ENCODE assay signal across 20 cellular contexts in the genomic region with DNA sequence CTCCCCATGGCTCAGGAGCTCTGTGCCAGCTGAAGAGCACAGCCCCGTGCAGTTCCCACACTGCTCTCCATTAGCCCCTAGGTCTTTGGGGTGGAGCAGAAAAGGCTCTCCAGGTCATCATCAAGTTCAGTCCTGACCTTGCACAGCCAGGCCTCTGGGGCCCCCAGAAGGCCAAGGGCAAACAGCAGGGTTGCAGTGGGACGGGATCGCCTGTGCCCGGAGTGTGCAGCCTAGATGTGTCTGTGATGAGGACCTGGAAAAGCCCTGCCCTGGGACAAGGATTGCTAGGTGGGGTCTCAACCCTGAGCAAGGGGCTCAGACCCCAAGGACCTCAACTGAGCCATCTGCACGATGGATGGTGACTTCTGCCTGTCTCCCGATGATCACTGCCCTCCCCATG. TPM values are rescaled to one million over a fixed set of nuclear protein-coding genes. Genes with fewer than 3 reads are reported as not detected.
DNase-seq lines count a peak whose midpoint lies in the region; ATAC-seq, FAIRE-seq and TF ChIP-seq lines count a peak whose summit lies in the region.
"Had no signal": no experiment of that assay in that cellular context is flagged by ENCODE, and none has a peak within 500 bp of the region (broad histone marks: within the 10 kb centered on the region; RNA-seq: fewer than 3 reads in every experiment).

No MANE protein-coding gene starts in this region.

- no peak for TF ChIP-seq CTCF in liver (IDR thresholded peaks at IDR 0.05; ENCODE audit: low read depth, low read length, missing input control)
- no peak for TF ChIP-seq CTCF in HepG2 (CRISPR knock-in tag; IDR thresholded peaks at IDR 0.05)
- no peak for TF ChIP-seq CTCF in left lung (IDR thresholded peaks at IDR 0.05)
- no peak for TF ChIP-seq CTCF in sigmoid colon (IDR thresholded peaks at IDR 0.05)
- no peak for TF ChIP-seq CTCF in vagina (IDR thresholded peaks at IDR 0.05)

- no peaks in the 10 kb centered on the region for H3K4me1 Mint-ChIP-seq in T-helper 17 cell
- H3K4me1 Mint-ChIP-seq in activated T-helper 1 cell treated with anti-CD3 and anti-CD28 coated beads, Interleukin-12 subunit alpha, Interleukin-12 subunit beta, Interleukin-2, Interleukin-4 antibody, amounts not matched to agents 30 ng/mL and 10 ng/mL and 1 ng/mL, durations not matched to agents 14 hours and 24 hours and 36 hours (ENCODE audit: low read depth): no peaks in the 10 kb centered on the region
- H3K4me1 Mint-ChIP-seq: activated CD4-positive, alpha-beta T cell treated with anti-CD3 and anti-CD28 coated beads, Interleukin-2, amount 10 ng/mL, durations not matched to agents 7 days and 5 days; activated naive CD8-positive, alpha-beta T cell treated with anti-CD3 and anti-CD28 coated beads for 36 hours had no signal

- H3K9ac ChIP-seq in liver (ENCODE audit: low read depth in 1 of 2, low read length in 2 of 2) (peak overlapping the region in 1 of 2 donors; percentile 14), HepG2 (ENCODE audit: insufficient read depth, low read depth, low read length) (no peak overlapping the region)

- H3K79me2 ChIP-seq in HepG2 (ENCODE audit: insufficient read depth, low read length): no peaks in the 10 kb centered on the region

- no peak overlapping the region for H3K4me3 Mint-ChIP-seq in T-helper 17 cell
- no peak overlapping the region for H3K4me3 Mint-ChIP-seq in activated T-helper 1 cell treated with anti-CD3 and anti-CD28 coated beads, Interleukin-12 subunit alpha, Interleukin-12 subunit beta, Interleukin-2, Interleukin-4 antibody, amounts not matched to agents 30 ng/mL and 10 ng/mL and 1 ng/mL, durations not matched to agents 14 hours and 24 hours and 36 hours
- H3K4me3 Mint-ChIP-seq: activated CD4-positive, alpha-beta T cell treated with anti-CD3 and anti-CD28 coated beads, Interleukin-2, amount 10 ng/mL, durations not matched to agents 7 days and 5 days; activated naive CD8-positive, alpha-beta T cell treated with anti-CD3 and anti-CD28 coated beads for 36 hours had no signal

- H3K36me3 ChIP-seq in liver (ENCODE audit: control insufficient read depth in 4 of 4, insufficient read depth in 3 of 4, low read depth in 1 of 4, low read length in 3 of 4) (no peaks in the 10 kb centered on the region), HepG2 (replicated peaks in 1 of 2; ENCODE audit: control insufficient read depth in 1 of 2, insufficient read depth in 2 of 2, low read length in 2 of 2) (no peaks in the 10 kb centered on the region), left lung (no peaks in the 10 kb centered on the region), sigmoid colon (no peaks in the 10 kb centered on the region), vagina (no peaks in the 10 kb centered on the region)
- H3K36me3 ChIP-seq: SJCRH30 had no signal

- H3K4me2 ChIP-seq in HepG2 (ENCODE audit: low read depth, low read length): no peak overlapping the region

- H3K27ac ChIP-seq in liver (ENCODE audit: low read depth in 1 of 2, low read length in 2 of 2) (peak overlapping the region; percentile 59 to 67), HepG2 (ENCODE audit: extremely low read length, insufficient read depth, low read length) (no peak overlapping the region), left lung (peak overlapping the region; percentile 75 to 79), sigmoid colon (peak overlapping the region; percentile 70 to 83 (median 79)), vagina (peak overlapping the region; percentile 75)
- H3K27ac ChIP-seq: SJCRH30 had no signal

- H3K36me3 Mint-ChIP-seq in T-helper 17 cell (ENCODE audit: low read depth): peaks cover 4% of the 10 kb centered on the region
- H3K36me3 Mint-ChIP-seq in activated T-helper 1 cell treated with anti-CD3 and anti-CD28 coated beads, Interleukin-12 subunit alpha, Interleukin-12 subunit beta, Interleukin-2, Interleukin-4 antibody, amounts not matched to agents 30 ng/mL and 10 ng/mL and 1 ng/mL, durations not matched to agents 14 hours and 24 hours and 36 hours (ENCODE audit: low read depth): no peaks in the 10 kb centered on the region
- H3K36me3 Mint-ChIP-seq: activated naive CD8-positive, alpha-beta T cell treated with anti-CD3 and anti-CD28 coated beads for 36 hours had no signal

- TF ChIP-seq POLR2A in HepG2 (IDR thresholded peaks at IDR 0.05; ENCODE audit: insufficient read depth in 1 of 2, low read depth in 2 of 2, low read length in 2 of 2) (no peak), sigmoid colon (IDR thresholded peaks at IDR 0.05) (no peak), vagina (IDR thresholded peaks at IDR 0.05) (no peak)

- BruUV-seq in HepG2 (replicated peaks; lab: Mats Ljungman, UMichigan): no TSS peak

- no peak overlapping the region for H2AFZ ChIP-seq in HepG2 (ENCODE audit: low read length)

- no peak overlapping the region for H3K27ac Mint-ChIP-seq in T-helper 17 cell
- H3K27ac Mint-ChIP-seq in activated T-helper 1 cell treated with anti-CD3 and anti-CD28 coated beads, Interleukin-12 subunit alpha, Interleukin-12 subunit beta, Interleukin-2, Interleukin-4 antibody, amounts not matched to agents 30 ng/mL and 10 ng/mL and 1 ng/mL, durations not matched to agents 14 hours and 24 hours and 36 hours: no peak overlapping the region
- H3K27ac Mint-ChIP-seq: activated CD4-positive, alpha-beta T cell treated with anti-CD3 and anti-CD28 coated beads, Interleukin-2, amount 10 ng/mL, durations not matched to agents 7 days and 5 days; activated naive CD8-positive, alpha-beta T cell treated with anti-CD3 and anti-CD28 coated beads for 36 hours had no signal

- no peak for FAIRE-seq in HepG2 (lab: Jason Lieb, UNC)
- FAIRE-seq: GM12878 had no signal

- CTCF ChIA-PET in HepG2 (lab: Yijun Ruan, JAX; ENCODE audit: low intra/inter-chr PET ratio, low total read pairs): no interaction called here

- no peaks in the 10 kb centered on the region for H4K20me1 ChIP-seq in HepG2 (ENCODE audit: insufficient read depth, low read length)

- no peak for DNase-seq in HepG2 (ENCODE audit: low spot score)
- DNase-seq in left lung: no peak
- no peak for DNase-seq in sigmoid colon
- no peak for DNase-seq in vagina (ENCODE audit: extremely low spot score in 2 of 2)
- DNase-seq in T-helper 17 cell: no peak
- DNase-seq in activated T-helper 1 cell treated with anti-CD3 and anti-CD28 coated beads, Interleukin-12 subunit alpha, Interleukin-12 subunit beta, Interleukin-2, Interleukin-4 antibody, amounts not matched to agents 30 ng/mL and 10 ng/mL and 1 ng/mL, durations not matched to agents 14 hours and 24 hours and 36 hours (ENCODE audit: low spot score): no peak
- DNase-seq in dermis blood vessel endothelial cell: no peak
- DNase-seq: activated CD4-positive, alpha-beta T cell treated with anti-CD3 and anti-CD28 coated beads, Interleukin-2, amount 10 ng/mL, durations not matched to agents 7 days and 5 days; activated naive CD8-positive, alpha-beta T cell treated with anti-CD3 and anti-CD28 coated beads for 36 hours; Caco-2; cerebellar nuclear complex; GOT3; NCI-H1694 treated with DMSO at 0.1 percent for 48 hours; retina; stimulated activated CD4-positive, alpha-beta T cell treated with anti-CD3 and anti-CD28 coated beads, Interleukin-4, amount 100 ng/mL, for 1 hour; stimulated activated CD8-positive, alpha-beta memory T cell treated with anti-CD3 and anti-CD28 coated beads, Interleukin-4, amount 100 ng/mL, for 48 hours had no signal

- WGBS in liver: 84% methylated on average over 6 of the region's 6 CpGs
- WGBS in HepG2 (ENCODE audit: low lambda C conversion rate): no CpG with 5 or more reads among the region's 6 CpGs
- WGBS in sigmoid colon, 2 donors: 84 to 93% methylated on average over 6 of the region's 6 CpGs

- H3K9me3 ChIP-seq in liver (ENCODE audit: control insufficient read depth in 4 of 4, low read length in 3 of 4) (no peaks in the 10 kb centered on the region), HepG2 (ENCODE audit: low read length) (no peaks in the 10 kb centered on the region), left lung (no peaks in the 10 kb centered on the region), sigmoid colon (no peaks in the 10 kb centered on the region), vagina (no peaks in the 10 kb centered on the region), T-helper 17 cell (ENCODE audit: control insufficient read depth, low read length, poor library complexity, severe bottlenecking) (no peaks in the 10 kb centered on the region)
- H3K9me3 ChIP-seq: Caco-2 had no signal

- POLR2A ChIA-PET in HepG2 (lab: Yijun Ruan, JAX): no interaction called here

- ATAC-seq in HepG2 (no peak), left lung (no peak), T-helper 17 cell (no peak)
- ATAC-seq: GM12878 had no signal

- H3K9me3 Mint-ChIP-seq in activated T-helper 1 cell treated with anti-CD3 and anti-CD28 coated beads, Interleukin-12 subunit alpha, Interleukin-12 subunit beta, Interleukin-2, Interleukin-4 antibody, amounts not matched to agents 30 ng/mL and 10 ng/mL and 1 ng/mL, durations not matched to agents 14 hours and 24 hours and 36 hours: no peaks in the 10 kb centered on the region
- H3K9me3 Mint-ChIP-seq: activated CD4-positive, alpha-beta T cell treated with anti-CD3 and anti-CD28 coated beads, Interleukin-2, amount 10 ng/mL, durations not matched to agents 7 days and 5 days; activated naive CD8-positive, alpha-beta T cell treated with anti-CD3 and anti-CD28 coated beads for 36 hours had no signal

- H3K27me3 ChIP-seq in liver (ENCODE audit: control insufficient read depth in 4 of 4, insufficient read depth in 4 of 4, low read length in 3 of 4) (no peaks in the 10 kb centered on the region), HepG2 (ENCODE audit: control insufficient read depth in 1 of 2, insufficient read depth in 2 of 2, low read length in 2 of 2) (no peaks in the 10 kb centered on the region), left lung (no peaks in the 10 kb centered on the region), sigmoid colon (no peaks in the 10 kb centered on the region), vagina (no peaks in the 10 kb centered on the region)
- H3K27me3 ChIP-seq: SJCRH30 had no signal

- H3K4me1 ChIP-seq in liver (ENCODE audit: control insufficient read depth in 4 of 4, insufficient read depth in 4 of 4, low read length in 3 of 4) (peaks cover 0 to 5% (median 0%) of the 10 kb centered on the region in 4 donors), HepG2 (ENCODE audit: insufficient read depth, low read length) (peaks cover 12% of the 10 kb centered on the region), left lung (peaks cover 8 to 30% of the 10 kb centered on the region in 2 donors), sigmoid colon (peaks cover 0 to 62% (median 52%) of the 10 kb centered on the region in 4 donors), vagina (peaks cover 54% of the 10 kb centered on the region)

- no peak for TF ChIP-seq EP300 in HepG2 (IDR thresholded peaks at IDR 0.05; ENCODE audit: low read depth in 2 of 2, low read length in 2 of 2)
- TF ChIP-seq EP300 in HepG2 (CRISPR knock-in tag; IDR thresholded peaks at IDR 0.05; ENCODE audit: borderline replicate concordance): no peak
- TF ChIP-seq EP300 in sigmoid colon (IDR thresholded peaks at IDR 0.05): no peak

- TF ChIP-seq RAD21 in liver (IDR thresholded peaks at IDR 0.05): no peak
- no peak for TF ChIP-seq RAD21 in HepG2 (CRISPR knock-in tag; IDR thresholded peaks at IDR 0.05)

- H3K4me3 ChIP-seq in liver (ENCODE audit: low read depth in 1 of 3, low read length in 3 of 3) (peak overlapping the region in 2 of 3 donors; percentile 15 to 31), HepG2 (replicated peaks in 1 of 3; ENCODE audit: insufficient read depth in 1 of 3, low read depth in 2 of 3, low read length in 3 of 3) (no peak overlapping the region), left lung (peak overlapping the region; percentile 29 to 43), sigmoid colon (peak overlapping the region in 3 of 4 donors; percentile 20 to 44 (median 32)), vagina (peak overlapping the region; percentile 27 to 28)
- H3K4me3 ChIP-seq: GM12878, SJCRH30 had no signal

- in situ Hi-C loops in HepG2 (cut with HindIII; ENCODE audit: extremely low pct_ligation_motif_present, low pct_unique_long_range_greater_than_20kb): no loop called here

- intact Hi-C loops in HepG2 (cut with micrococcal nuclease; ENCODE audit: unreplicated experiment) (no loop called here), left lung (cut with DNase I) (no loop called here), sigmoid colon (cut with DNase I) (no loop called here), vagina (cut with DNase I) (no loop called here)
- intact Hi-C loops in activated T-helper 1 cell treated with anti-CD3 and anti-CD28 coated beads, Interleukin-12 subunit alpha, Interleukin-12 subunit beta, Interleukin-2, Interleukin-4 antibody, amounts not matched to agents 30 ng/mL and 10 ng/mL and 1 ng/mL, durations not matched to agents 14 hours and 24 hours and 36 hours (cut with micrococcal nuclease): no loop called here

- peaks cover under 1% of the 10 kb centered on the region for H3K27me3 Mint-ChIP-seq in T-helper 17 cell
- peaks cover 2% of the 10 kb centered on the region for H3K27me3 Mint-ChIP-seq in activated T-helper 1 cell treated with anti-CD3 and anti-CD28 coated beads, Interleukin-12 subunit alpha, Interleukin-12 subunit beta, Interleukin-2, Interleukin-4 antibody, amounts not matched to agents 30 ng/mL and 10 ng/mL and 1 ng/mL, durations not matched to agents 14 hours and 24 hours and 36 hours (ENCODE audit: insufficient read depth)
- H3K27me3 Mint-ChIP-seq: activated naive CD8-positive, alpha-beta T cell treated with anti-CD3 and anti-CD28 coated beads for 36 hours had no signal

RNA-seq across cellular contexts. Expression of a gene that starts 0.5 kb away (rescaled TPM):
- total RNA-seq in liver (100 to 1,000 TPM in 1 of 2 donors, under 1 TPM in 1; 0.84 to 130 TPM), HepG2 (2016; rRNA removed; fragmentation: Illumina TruSeq; extraction: Trizol) (not detected in 2 replicates), left lung (100 to 1,000 TPM; 123 to 164 TPM), sigmoid colon (10 to 100 TPM in 3 of 4 donors, 1 to 10 TPM in 1; 5.9 to 39.6 (median 21.9) TPM), vagina (5.6 TPM), T-helper 17 cell (1 to 10 TPM in 1 of 2 donors, under 1 TPM in 1; 0.65 to 1.2 TPM), dermis blood vessel endothelial cell (0.05 TPM in 1 of 2 replicates, not detected in the other)
- polyA plus RNA-seq in liver (10 to 100 TPM; 16.3 to 41.0 TPM), HepG2 (2011; rRNA removed) (not detected in 2 replicates), sigmoid colon (1 to 10 TPM; 3.7 to 9.6 (median 4.1) TPM)
- total RNA-seq in HepG2 (2016; cell fraction: cytosol; rRNA removed; fragmentation: Illumina TruSeq; extraction: Trizol; ENCODE audit: low read depth): not detected in 2 replicates
- not detected in 2 replicates for total RNA-seq in HepG2 (2016; cell fraction: insoluble cytoplasmic fraction; rRNA removed; fragmentation: Illumina TruSeq; extraction: Trizol)
- total RNA-seq in HepG2 (2016; cell fraction: membrane; rRNA removed; fragmentation: Illumina TruSeq; extraction: Trizol): not detected in 2 replicates
- total RNA-seq in HepG2 (2016; cell fraction: nucleus; rRNA removed; fragmentation: Illumina TruSeq; extraction: Trizol): not detected in 2 replicates
- polyA plus RNA-seq in HepG2 (2011; cell fraction: cytosol; rRNA removed): not detected in 2 replicates
- not detected in 2 replicates for polyA plus RNA-seq in HepG2 (2011; cell fraction: nucleus; rRNA removed)
- polyA plus RNA-seq in HepG2 (2012): not detected in 2 replicates
- not detected in 2 replicates for polyA plus RNA-seq in HepG2 (2016; cell fraction: cytosol; fragmentation: Illumina TruSeq; extraction: Trizol; ENCODE audit: low read depth)
- not detected in 2 replicates for polyA plus RNA-seq in HepG2 (2016; cell fraction: insoluble cytoplasmic fraction; fragmentation: Illumina TruSeq; extraction: Trizol; ENCODE audit: low read depth)
- not detected in 2 replicates for polyA plus RNA-seq in HepG2 (2016; cell fraction: membrane; fragmentation: Illumina TruSeq; extraction: Trizol; ENCODE audit: low read depth)
- not detected in 2 replicates for polyA plus RNA-seq in HepG2 (2016; cell fraction: nucleus; fragmentation: Illumina TruSeq; extraction: Trizol; ENCODE audit: insufficient read depth, low read depth)
- not detected in 2 replicates for polyA minus RNA-seq in HepG2 (2011; rRNA and poly(A)+ RNA removed; ENCODE audit: low replicate concordance)
- polyA minus RNA-seq in HepG2 (2011; cell fraction: cytosol; rRNA and poly(A)+ RNA removed): not detected in 2 replicates
- polyA minus RNA-seq in HepG2 (2011; cell fraction: nucleus; rRNA and poly(A)+ RNA removed): not detected in 2 replicates
- 0.23 TPM in 1 of 2 replicates, not detected in the other for total RNA-seq in activated T-helper 1 cell treated with anti-CD3 and anti-CD28 coated beads, Interleukin-12 subunit alpha, Interleukin-12 subunit beta, Interleukin-2, Interleukin-4 antibody, amounts not matched to agents 30 ng/mL and 10 ng/mL and 1 ng/mL, durations not matched to agents 14 hours and 24 hours and 36 hours
- total RNA-seq: kidney epithelial cell had no signal

RNA-seq across cellular contexts. Expression of a gene that starts 18.7 kb away (rescaled TPM):
- total RNA-seq in liver (1 to 10 TPM; 1.8 to 6.1 TPM), HepG2 (2016; rRNA removed; fragmentation: Illumina TruSeq; extraction: Trizol) (not detected in 2 replicates), left lung (1 to 10 TPM; 8.0 to 9.4 TPM), sigmoid colon (10 to 100 TPM in 2 of 4 donors, 1 to 10 TPM in 2; 9.4 to 26.3 (median 16.0) TPM), vagina (10.3 TPM), T-helper 17 cell (1 to 10 TPM; 1.6 to 1.8 TPM), dermis blood vessel endothelial cell (2.7 and 6.1 TPM in 2 replicates)
- polyA plus RNA-seq in liver (1 to 10 TPM in 1 of 2 donors, under 1 TPM in 1; 0.93 to 1.9 TPM), HepG2 (2011; rRNA removed) (not detected in 2 replicates), sigmoid colon (1 to 10 TPM; 1.2 to 2.3 (median 1.8) TPM)
- not detected in 2 replicates for total RNA-seq in HepG2 (2016; cell fraction: cytosol; rRNA removed; fragmentation: Illumina TruSeq; extraction: Trizol; ENCODE audit: low read depth)
- total RNA-seq in HepG2 (2016; cell fraction: insoluble cytoplasmic fraction; rRNA removed; fragmentation: Illumina TruSeq; extraction: Trizol): not detected in 2 replicates
- total RNA-seq in HepG2 (2016; cell fraction: membrane; rRNA removed; fragmentation: Illumina TruSeq; extraction: Trizol): not detected in 2 replicates
- total RNA-seq in HepG2 (2016; cell fraction: nucleus; rRNA removed; fragmentation: Illumina TruSeq; extraction: Trizol): not detected in 2 replicates
- not detected in 2 replicates for polyA plus RNA-seq in HepG2 (2011; cell fraction: cytosol; rRNA removed)
- polyA plus RNA-seq in HepG2 (2011; cell fraction: nucleus; rRNA removed): not detected in 2 replicates
- polyA plus RNA-seq in HepG2 (2012): not detected in 2 replicates
- not detected in 2 replicates for polyA plus RNA-seq in HepG2 (2016; cell fraction: cytosol; fragmentation: Illumina TruSeq; extraction: Trizol; ENCODE audit: low read depth)
- not detected in 2 replicates for polyA plus RNA-seq in HepG2 (2016; cell fraction: insoluble cytoplasmic fraction; fragmentation: Illumina TruSeq; extraction: Trizol; ENCODE audit: low read depth)
- not detected in 2 replicates for polyA plus RNA-seq in HepG2 (2016; cell fraction: membrane; fragmentation: Illumina TruSeq; extraction: Trizol; ENCODE audit: low read depth)
- not detected in 2 replicates for polyA plus RNA-seq in HepG2 (2016; cell fraction: nucleus; fragmentation: Illumina TruSeq; extraction: Trizol; ENCODE audit: insufficient read depth, low read depth)
- polyA minus RNA-seq in HepG2 (2011; rRNA and poly(A)+ RNA removed; ENCODE audit: low replicate concordance): not detected in 2 replicates
- polyA minus RNA-seq in HepG2 (2011; cell fraction: cytosol; rRNA and poly(A)+ RNA removed): not detected in 2 replicates
- not detected in 2 replicates for polyA minus RNA-seq in HepG2 (2011; cell fraction: nucleus; rRNA and poly(A)+ RNA removed)
- total RNA-seq in activated T-helper 1 cell treated with anti-CD3 and anti-CD28 coated beads, Interleukin-12 subunit alpha, Interleukin-12 subunit beta, Interleukin-2, Interleukin-4 antibody, amounts not matched to agents 30 ng/mL and 10 ng/mL and 1 ng/mL, durations not matched to agents 14 hours and 24 hours and 36 hours: 0.96 and 2.2 TPM in 2 replicates
- total RNA-seq: SJCRH30 had no signal

Comparison
In these comparisons a context has a peak if more than half of its experiments do, and no peak if none do; other contexts are left out.
1. H3K4me3 ChIP-seq: peak in liver (2 of 3), left lung (2 of 2), sigmoid colon (3 of 4) and vagina (2 of 2); none in HepG2 (0 of 3).